In the genomic region with DNA sequence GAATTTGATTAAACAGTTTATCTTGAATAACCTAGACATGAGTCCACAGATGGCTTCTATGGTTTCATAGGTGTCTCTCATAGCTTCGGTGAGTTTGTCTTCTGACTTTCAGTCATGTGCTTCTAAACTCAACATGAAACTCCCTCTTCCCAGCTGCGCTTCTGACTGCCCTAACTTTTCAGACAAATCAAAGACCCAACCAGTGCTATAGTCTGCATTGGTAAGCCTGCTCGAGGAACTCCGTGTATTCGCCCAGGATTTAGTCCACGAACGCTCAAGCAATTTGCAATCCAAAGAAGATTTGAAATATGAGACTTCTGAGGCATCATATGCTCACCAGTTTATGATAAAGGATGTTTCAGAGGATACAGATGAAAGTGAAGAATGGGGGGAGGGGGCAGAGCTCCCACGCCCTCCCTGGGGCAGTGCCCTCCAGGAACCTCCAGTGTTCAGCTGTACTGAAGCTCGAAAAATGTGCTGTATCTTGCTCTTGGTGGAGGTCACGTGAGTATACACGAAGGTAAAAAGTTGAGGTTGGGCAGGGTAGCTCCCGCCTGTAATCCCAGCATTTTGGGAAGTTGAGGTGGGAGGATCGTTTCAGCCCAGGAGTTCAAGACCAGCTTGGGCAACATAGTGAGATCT, we compare ENCODE assay signal across 12 cellular contexts. TPM values are rescaled to one million over a fixed set of nuclear protein-coding genes. Genes with fewer than 3 reads are reported as not detected.
DNase-seq lines count a peak whose midpoint lies in the region; ATAC-seq and TF ChIP-seq lines count a peak whose summit lies in the region.
"Had no signal": no experiment of that assay in that cellular context is flagged by ENCODE, and none has a peak within 500 bp of the region (broad histone marks: within the 10 kb centered on the region; RNA-seq: fewer than 3 reads in every experiment).

No MANE protein-coding gene starts in this region.

- no peaks in the 10 kb centered on the region for H3K36me3 Mint-ChIP-seq in naive thymus-derived CD4-positive, alpha-beta T cell

- H3K9ac ChIP-seq in KMS-11 = no peak overlapping the region

- H3K27ac ChIP-seq in KMS-11 = peak overlapping the region; percentile 29; the same call in 1 of the 2 replicates
- no peak overlapping the region for H3K27ac ChIP-seq in naive thymus-derived CD4-positive, alpha-beta T cell (ENCODE audit: low read depth, low read length)
- H3K27ac ChIP-seq: upper lobe of left lung had no signal

- H3K27me3 ChIP-seq in KMS-11 (ENCODE audit: insufficient read depth, low read depth) = no peaks in the 10 kb centered on the region
- no peaks in the 10 kb centered on the region for H3K27me3 ChIP-seq in naive thymus-derived CD4-positive, alpha-beta T cell (ENCODE audit: control insufficient read depth in 2 of 2, insufficient read depth in 2 of 2, low read length in 2 of 2)
- H3K27me3 ChIP-seq: upper lobe of left lung had no signal

- H3K4me2 ChIP-seq in KMS-11 = peak overlapping the region; percentile 71

- ATAC-seq in GM19455 (IDR thresholded peaks at IDR 0.05; ENCODE audit: unreplicated experiment) (peak; percentile 64), HG02885 (IDR thresholded peaks at IDR 0.05; ENCODE audit: poor library complexity, unreplicated experiment) (peak; percentile 68), GM19328 (IDR thresholded peaks at IDR 0.05; ENCODE audit: unreplicated experiment) (no peak)
- ATAC-seq in naive thymus-derived CD4-positive, alpha-beta T cell = no peak

- H3K4me3 ChIP-seq in GM12865 (ENCODE audit: low read depth, low read length) = peak overlapping the region; percentile 51
- H3K4me3 ChIP-seq in KMS-11 (IDR thresholded peaks at IDR 0.05; ENCODE audit: insufficient read depth, low read depth, low read length) = no peak overlapping the region
- H3K4me3 ChIP-seq in naive thymus-derived CD4-positive, alpha-beta T cell (ENCODE audit: low read length) = no peak overlapping the region
- H3K4me3 ChIP-seq: upper lobe of left lung had no signal

- TF ChIP-seq CTCF in GM12865 (IDR thresholded peaks at IDR 0.05; ENCODE audit: insufficient read depth, low read depth, low read length, missing control alignments) (no peak), KMS-11 (conservative IDR thresholded peaks at IDR 0.05; ENCODE audit: low read depth, low read length) (no peak)

- POLR2A ChIA-PET in naive thymus-derived CD4-positive, alpha-beta T cell (lab: Charles Lee) = interaction anchor here (0.6 to 1.0 kb wide), 3 partner anchors 8 to 223 kb away, joined by 3 to 4 read pairs (median 3); no protein-coding TSS in a partner anchor

- H3K9me3 Mint-ChIP-seq in naive thymus-derived CD4-positive, alpha-beta T cell = no peaks in the 10 kb centered on the region

- peak; percentile 92 for DNase-seq in GM12865 (ENCODE audit: low read depth)
- no peak for DNase-seq in naive thymus-derived CD4-positive, alpha-beta T cell
- no peak for DNase-seq in posterior vena cava (ENCODE audit: low spot score)
- no peak for DNase-seq in NCI-H128 (lab: John Stamatoyannopoulos, UW; ENCODE audit: unreplicated experiment)
- DNase-seq: DND-41, KBM-7, NCI-H1930, upper lobe of left lung had no signal

- CTCF ChIA-PET in naive thymus-derived CD4-positive, alpha-beta T cell (lab: Charles Lee) = no interaction called here

- H3K27me3 Mint-ChIP-seq in naive thymus-derived CD4-positive, alpha-beta T cell = no peaks in the 10 kb centered on the region

- H3K4me3 Mint-ChIP-seq in naive thymus-derived CD4-positive, alpha-beta T cell = no peak overlapping the region

- no peaks in the 10 kb centered on the region for H4K20me1 ChIP-seq in KMS-11 (ENCODE audit: insufficient read depth)

- H3K27ac Mint-ChIP-seq in naive thymus-derived CD4-positive, alpha-beta T cell = no peak overlapping the region

- H3K79me2 ChIP-seq in KMS-11 (ENCODE audit: insufficient read depth, low read depth) = no peaks in the 10 kb centered on the region

- H3K4me1 ChIP-seq in KMS-11 (ENCODE audit: low read depth, poor library complexity, severe bottlenecking) = peaks cover 20% of the 10 kb centered on the region
- H3K4me1 ChIP-seq in naive thymus-derived CD4-positive, alpha-beta T cell (ENCODE audit: control insufficient read depth in 2 of 2, insufficient read depth in 2 of 2, low read length in 2 of 2) = peaks cover 0 to 12% of the 10 kb centered on the region in 2 donors

- peak overlapping the region; percentile 48; the same call in 1 of the 2 replicates for H2AFZ ChIP-seq in KMS-11 (ENCODE audit: low read depth)

- H3K4me1 Mint-ChIP-seq in naive thymus-derived CD4-positive, alpha-beta T cell = peaks cover 8 to 20% (median 13%) of the 10 kb centered on the region in 7 donors

- H3K9me3 ChIP-seq in naive thymus-derived CD4-positive, alpha-beta T cell (ENCODE audit: control insufficient read depth in 2 of 3, low read length in 3 of 3) = no peaks in the 10 kb centered on the region
- H3K9me3 ChIP-seq: upper lobe of left lung had no signal

- intact Hi-C loops in naive thymus-derived CD4-positive, alpha-beta T cell (cut with micrococcal nuclease) = no loop called here
- intact Hi-C loops in posterior vena cava (cut with DNase I) = no loop called here

- no peaks in the 10 kb centered on the region for H3K36me3 ChIP-seq in KMS-11 (ENCODE audit: insufficient read depth)
- H3K36me3 ChIP-seq in naive thymus-derived CD4-positive, alpha-beta T cell (ENCODE audit: control insufficient read depth in 2 of 3, insufficient read depth in 3 of 3, low read length in 3 of 3) = no peaks in the 10 kb centered on the region
- H3K36me3 ChIP-seq: upper lobe of left lung had no signal

RNA-seq across cellular contexts. Expression of a gene that starts 5.2 kb away (rescaled TPM):
- 10 to 100 TPM in 1 of 5 experiments, 1 to 10 TPM in 4; 4.3 to 12.8 (median 5.6) TPM for total RNA-seq in naive thymus-derived CD4-positive, alpha-beta T cell
- 1 to 10 TPM; 5.5 to 5.6 TPM for polyA plus RNA-seq in naive thymus-derived CD4-positive, alpha-beta T cell
- total RNA-seq in posterior vena cava = 1 to 10 TPM; 4.8 to 5.3 TPM

RNA-seq across cellular contexts. Expression of a gene that starts 16.3 kb away (rescaled TPM):
- total RNA-seq in naive thymus-derived CD4-positive, alpha-beta T cell = 10 to 100 TPM; 30.2 to 53.4 (median 35.8) TPM
- polyA plus RNA-seq in naive thymus-derived CD4-positive, alpha-beta T cell = 10 to 100 TPM; 24.2 to 35.1 TPM
- total RNA-seq in posterior vena cava = 10 to 100 TPM; 11.9 to 16.9 TPM

RNA-seq across cellular contexts. Expression of a gene that starts 57.7 kb away (rescaled TPM):
- 10 to 100 TPM; 24.4 to 57.4 (median 28.3) TPM for total RNA-seq in naive thymus-derived CD4-positive, alpha-beta T cell
- 1 to 10 TPM; 1.4 to 3.1 TPM for polyA plus RNA-seq in naive thymus-derived CD4-positive, alpha-beta T cell
- 10 to 100 TPM; 52.2 to 56.1 TPM for total RNA-seq in posterior vena cava

Comparison
In these comparisons a context has a peak if more than half of its experiments do, and no peak if none do; other contexts are left out.
1. ATAC-seq: peak in GM19455 (single experiment) and HG02885 (single experiment); none in GM19328 (single experiment) and naive thymus-derived CD4-positive, alpha-beta T cell (single experiment).